In genomic region chr18:73235921-73236320, GRCh38 we compare ENCODE assay signal across 25 cellular contexts.
DNase-seq lines count a peak whose midpoint lies in the region; ATAC-seq and TF ChIP-seq lines count a peak whose summit lies in the region.
"Had no signal": no experiment of that assay in that cellular context is flagged by ENCODE, and none has a peak within 500 bp of the region (broad histone marks: within the 10 kb centered on the region; RNA-seq: fewer than 3 reads in every experiment).

No MANE protein-coding gene starts in this region.

- H3K27ac ChIP-seq in cardiac muscle cell = peak overlapping the region; percentile 3
- H3K27ac ChIP-seq in foreskin keratinocyte = peak overlapping the region; percentile 85
- H3K27ac ChIP-seq in CD4-positive, alpha-beta T cell (ENCODE audit: low read depth, low read length) = no peak overlapping the region
- H3K27ac ChIP-seq: parathyroid adenoma, sigmoid colon, SK-N-MC, stomach, tibial nerve had no signal

- POLR2A ChIA-PET in CD4-positive, alpha-beta T cell (lab: Charles Lee) = no interaction called here

- DNase-seq in cardiac muscle cell (ENCODE audit: low read depth in 1 of 2, low spot score in 1 of 2) (no peak), Right ventricle myocardium superior (no peak), adipocyte (ENCODE audit: low read depth) (peak; percentile 28), foreskin keratinocyte (no peak), OCI-M1 (lab: John Stamatoyannopoulos, UW) (no peak), sciatic nerve (ENCODE audit: low spot score) (no peak), kidney glomerular epithelial cell (lab: John Stamatoyannopoulos, UW) (no peak)
- no peak for DNase-seq in CD4-positive, alpha-beta T cell
- DNase-seq: activated CD8-positive, alpha-beta T cell treated with anti-CD3 and anti-CD28 coated beads, Interleukin-2, amount 10 ng/mL, durations not matched to agents 7 days and 5 days; activated effector memory CD4-positive, alpha-beta T cell treated with anti-CD3 and anti-CD28 coated beads, Interleukin-2, amount 50 U/mL, for 16 hours; activated T-cell treated with anti-CD3 and anti-CD28 coated beads for 4 hours; BE2C; effector memory CD4-positive, alpha-beta T cell; NCI-H1105 treated with DMSO at 0.1 percent for 48 hours; NCI-H2107; NCI-H510A treated with DMSO at 0.1 percent for 48 hours; sigmoid colon; stomach had no signal

- CTCF ChIA-PET in CD4-positive, alpha-beta T cell (lab: Charles Lee) = no interaction called here

- H3K27me3 Mint-ChIP-seq in CD4-positive, alpha-beta T cell = no peaks in the 10 kb centered on the region
- H3K27me3 Mint-ChIP-seq: brain, IgD-negative memory B cell had no signal

- no peak overlapping the region for H3K27ac Mint-ChIP-seq in CD4-positive, alpha-beta T cell
- H3K27ac Mint-ChIP-seq: activated CD8-positive, alpha-beta T cell treated with anti-CD3 and anti-CD28 coated beads, Interleukin-2, amount 10 ng/mL, durations not matched to agents 7 days and 5 days; brain; IgD-negative memory B cell; T-helper 1 cell treated with Interleukin-12 subunit alpha and Interleukin-12 subunit beta and Interleukin-4 antibody, amounts not matched to agents 30 μg/mL and 1 μg/mL, for 36 hours had no signal

- H3K9me3 Mint-ChIP-seq in CD4-positive, alpha-beta T cell = peaks cover 8% of the 10 kb centered on the region
- H3K9me3 Mint-ChIP-seq: brain; T-helper 1 cell treated with Interleukin-12 subunit alpha and Interleukin-12 subunit beta and Interleukin-4 antibody, amounts not matched to agents 30 μg/mL and 1 μg/mL, for 36 hours had no signal

- ATAC-seq in Right ventricle myocardium superior (ENCODE audit: poor library complexity) (no peak), foreskin keratinocyte (peak; percentile 15), sciatic nerve (no peak)
- ATAC-seq in CD4-positive, alpha-beta T cell (ENCODE audit: poor library complexity) = no peak
- ATAC-seq: activated CD8-positive, alpha-beta T cell treated with anti-CD3 and anti-CD28 coated beads, Interleukin-2, amount 10 ng/mL, durations not matched to agents 7 days and 5 days had no signal

- TF ChIP-seq CTCF in cardiac muscle cell (IDR thresholded peaks at IDR 0.05; ENCODE audit: low read depth, low read length) (no peak), foreskin keratinocyte (conservative IDR thresholded peaks at IDR 0.05) (no peak)
- no peak for TF ChIP-seq CTCF in CD4-positive, alpha-beta T cell (IDR thresholded peaks at IDR 0.05)

- H3K36me3 Mint-ChIP-seq in CD4-positive, alpha-beta T cell (ENCODE audit: low read depth) = no peaks in the 10 kb centered on the region
- H3K36me3 Mint-ChIP-seq: brain had no signal

- no peaks in the 10 kb centered on the region for H3K4me1 Mint-ChIP-seq in CD4-positive, alpha-beta T cell (ENCODE audit: low read depth)
- H3K4me1 Mint-ChIP-seq: brain had no signal

- no peak overlapping the region for H3K9ac ChIP-seq in adipocyte (ENCODE audit: low read length)
- H3K9ac ChIP-seq: parathyroid adenoma had no signal

- H3K27me3 ChIP-seq in cardiac muscle cell = no peaks in the 10 kb centered on the region
- no peaks in the 10 kb centered on the region for H3K27me3 ChIP-seq in adipocyte (replicated peaks; ENCODE audit: control insufficient read depth, insufficient read depth, low read length)
- no peaks in the 10 kb centered on the region for H3K27me3 ChIP-seq in foreskin keratinocyte
- no peaks in the 10 kb centered on the region for H3K27me3 ChIP-seq in CD4-positive, alpha-beta T cell (ENCODE audit: control insufficient read depth, insufficient read depth, low read length)
- H3K27me3 ChIP-seq: BE2C, sigmoid colon, stomach, tibial nerve had no signal

- H3K9me3 ChIP-seq in cardiac muscle cell (ENCODE audit: low read depth) (no peaks in the 10 kb centered on the region), adipocyte (ENCODE audit: control insufficient read depth, low read length) (peaks cover 10% of the 10 kb centered on the region)
- H3K9me3 ChIP-seq in CD4-positive, alpha-beta T cell (ENCODE audit: control insufficient read depth, low read length) = no peaks in the 10 kb centered on the region
- H3K9me3 ChIP-seq: BE2C, sigmoid colon, tibial nerve had no signal

- H3K36me3 ChIP-seq in cardiac muscle cell (no peaks in the 10 kb centered on the region), adipocyte (ENCODE audit: control insufficient read depth, insufficient read depth, low read length, severe bottlenecking) (no peaks in the 10 kb centered on the region)
- H3K36me3 ChIP-seq: BE2C, sigmoid colon, stomach, tibial nerve had no signal

- intact Hi-C loops in Right ventricle myocardium superior (cut with DNase I) (no loop called here), sciatic nerve (cut with DNase I) (no loop called here)
- intact Hi-C loops in CD4-positive, alpha-beta T cell (cut with DNase I, micrococcal nuclease) = no loop called here

- no peak overlapping the region for H3K4me3 Mint-ChIP-seq in CD4-positive, alpha-beta T cell
- H3K4me3 Mint-ChIP-seq: activated CD8-positive, alpha-beta T cell treated with anti-CD3 and anti-CD28 coated beads, Interleukin-2, amount 10 ng/mL, durations not matched to agents 7 days and 5 days; brain; T-helper 1 cell treated with Interleukin-12 subunit alpha and Interleukin-12 subunit beta and Interleukin-4 antibody, amounts not matched to agents 30 μg/mL and 1 μg/mL, for 36 hours had no signal

- H3K4me1 ChIP-seq in cardiac muscle cell (ENCODE audit: low read depth) (peaks cover 17% of the 10 kb centered on the region), adipocyte (ENCODE audit: control insufficient read depth, insufficient read depth, low read length) (no peaks in the 10 kb centered on the region), foreskin keratinocyte (peaks cover 15% of the 10 kb centered on the region)
- H3K4me1 ChIP-seq: BE2C, parathyroid adenoma, sigmoid colon, stomach, tibial nerve had no signal

- no peak overlapping the region for H3K4me3 ChIP-seq in cardiac muscle cell
- H3K4me3 ChIP-seq in adipocyte (ENCODE audit: low read length) = no peak overlapping the region
- H3K4me3 ChIP-seq: lung, sigmoid colon, SK-N-MC, stomach, tibial nerve had no signal
